ENCODE assay signal across 12 cellular contexts in the genomic region with DNA sequence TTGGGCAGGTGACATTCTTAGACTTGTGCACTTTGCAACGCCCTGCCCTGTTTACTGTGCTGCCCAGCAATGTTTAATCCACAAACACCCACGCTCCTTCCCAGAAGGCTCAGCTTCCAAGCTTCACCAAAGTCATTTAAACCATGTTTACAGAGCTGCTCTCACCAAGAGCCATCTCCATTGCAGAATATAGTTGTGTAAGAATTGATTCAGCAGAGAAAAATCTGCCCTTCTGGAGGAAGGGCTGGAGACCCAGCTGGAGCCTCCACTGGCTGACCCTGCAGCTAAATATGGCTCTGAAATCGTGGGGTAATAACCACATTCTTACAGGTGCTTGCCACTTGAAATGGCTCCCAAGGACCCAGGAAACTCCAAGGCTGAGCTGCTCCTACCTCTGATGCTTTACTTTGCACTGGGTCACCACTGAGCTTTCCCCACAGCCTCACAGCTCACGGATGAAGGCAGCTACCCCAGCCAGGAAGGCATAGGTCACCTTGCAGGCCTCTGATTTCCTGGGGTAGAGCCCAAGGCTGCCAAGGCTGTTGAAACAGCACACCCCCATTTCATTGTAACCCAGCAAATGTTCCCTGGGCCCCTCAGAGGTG. TPM values are rescaled to one million over a fixed set of nuclear protein-coding genes. Genes with fewer than 3 reads are reported as not detected.
DNase-seq lines count a peak whose midpoint lies in the region; ATAC-seq and TF ChIP-seq lines count a peak whose summit lies in the region.
"Had no signal": no experiment of that assay in that cellular context is flagged by ENCODE, and none has a peak within 500 bp of the region (broad histone marks: within the 10 kb centered on the region; RNA-seq: fewer than 3 reads in every experiment).

No MANE protein-coding gene starts in this region.

- H3K36me3 ChIP-seq in ascending aorta (peaks cover 38 to 60% of the 10 kb centered on the region in 2 donors), left lung (peaks cover 0 to 67% of the 10 kb centered on the region in 2 donors), thoracic aorta (peaks cover 27% of the 10 kb centered on the region)

- H3K4me1 Mint-ChIP-seq in activated CD4-positive, alpha-beta T cell treated with anti-CD3 and anti-CD28 coated beads, Interleukin-2, amount 10 ng/mL, durations not matched to agents 7 days and 5 days = peaks cover 79% of the 10 kb centered on the region

- TF ChIP-seq CTCF in ascending aorta (IDR thresholded peaks at IDR 0.05) (no peak), left lung (IDR thresholded peaks at IDR 0.05) (no peak), thoracic aorta (IDR thresholded peaks at IDR 0.05) (no peak)

- intact Hi-C loops in ascending aorta (cut with DNase I) (no loop called here), left lung (cut with DNase I) (no loop called here)

- CTCF ChIA-PET in activated CD4-positive, alpha-beta T cell treated with anti-CD3 and anti-CD28 coated beads, Interleukin-2, amount 10 ng/mL, durations not matched to agents 7 days and 5 days (lab: Charles Lee) = interaction anchor here (0.6 to 1.4 kb wide), 4 partner anchors 8 to 36 kb away, joined by 3 to 8 read pairs (median 4); no protein-coding TSS in a partner anchor

- H3K4me3 Mint-ChIP-seq in activated CD4-positive, alpha-beta T cell treated with anti-CD3 and anti-CD28 coated beads, Interleukin-2, amount 10 ng/mL, durations not matched to agents 7 days and 5 days = no peak overlapping the region
- H3K4me3 Mint-ChIP-seq: B cell, neural crest cell had no signal

- H3K9me3 ChIP-seq in ascending aorta (no peaks in the 10 kb centered on the region), left lung (no peaks in the 10 kb centered on the region), thoracic aorta (no peaks in the 10 kb centered on the region)

- POLR2A ChIA-PET in activated CD4-positive, alpha-beta T cell treated with anti-CD3 and anti-CD28 coated beads, Interleukin-2, amount 10 ng/mL, durations not matched to agents 7 days and 5 days (lab: Charles Lee) = no interaction called here

- H3K27ac Mint-ChIP-seq in activated CD4-positive, alpha-beta T cell treated with anti-CD3 and anti-CD28 coated beads, Interleukin-2, amount 10 ng/mL, durations not matched to agents 7 days and 5 days = peak overlapping the region; percentile 66
- H3K27ac Mint-ChIP-seq: B cell had no signal

- peak overlapping the region; percentile 43 to 54 for H3K27ac ChIP-seq in ascending aorta
- H3K27ac ChIP-seq in left lung = peak overlapping the region; percentile 75 to 96
- H3K27ac ChIP-seq in thoracic aorta = peak overlapping the region; percentile 39 to 46

- H3K4me1 ChIP-seq in ascending aorta = peaks cover 4 to 20% of the 10 kb centered on the region in 2 donors
- H3K4me1 ChIP-seq in left lung = peaks cover 31 to 99% of the 10 kb centered on the region in 2 donors
- H3K4me1 ChIP-seq in thoracic aorta (ENCODE audit: control insufficient read depth in 1 of 2, low read depth in 2 of 2) = peaks cover 18 to 44% of the 10 kb centered on the region in 2 donors

- no peak for DNase-seq in activated CD4-positive, alpha-beta T cell treated with anti-CD3 and anti-CD28 coated beads, Interleukin-2, amount 10 ng/mL, durations not matched to agents 7 days and 5 days
- no peak for DNase-seq in activated CD4-positive, alpha-beta T cell treated with anti-CD3 and anti-CD28 coated beads, Interleukin-2, amount 50 U/mL, for 4 hours
- DNase-seq in ascending aorta (ENCODE audit: low spot score in 2 of 2) (no peak), left lung (peak in 1 of 2 donors; percentile 70), thoracic aorta (ENCODE audit: low spot score) (no peak), retina (no peak), NCI-H1694 (lab: John Stamatoyannopoulos, UW) (no peak), DMS 273 (lab: John Stamatoyannopoulos, UW; ENCODE audit: unreplicated experiment) (no peak)
- DNase-seq: SHP77 had no signal

- H3K27me3 Mint-ChIP-seq in activated CD4-positive, alpha-beta T cell treated with anti-CD3 and anti-CD28 coated beads, Interleukin-2, amount 10 ng/mL, durations not matched to agents 7 days and 5 days = no peaks in the 10 kb centered on the region
- H3K27me3 Mint-ChIP-seq: B cell had no signal

- H3K4me3 ChIP-seq in ascending aorta = no peak overlapping the region
- no peak overlapping the region for H3K4me3 ChIP-seq in left lung
- no peak overlapping the region for H3K4me3 ChIP-seq in thoracic aorta

- H3K9me3 Mint-ChIP-seq in activated CD4-positive, alpha-beta T cell treated with anti-CD3 and anti-CD28 coated beads, Interleukin-2, amount 10 ng/mL, durations not matched to agents 7 days and 5 days = no peaks in the 10 kb centered on the region
- H3K9me3 Mint-ChIP-seq: neural crest cell had no signal

- H3K36me3 Mint-ChIP-seq in activated CD4-positive, alpha-beta T cell treated with anti-CD3 and anti-CD28 coated beads, Interleukin-2, amount 10 ng/mL, durations not matched to agents 7 days and 5 days (ENCODE audit: low read depth) = peaks cover 90% of the 10 kb centered on the region

- ATAC-seq in left lung (peak; percentile 87), thoracic aorta (ENCODE audit: insufficient number of reproducible peaks, low FRiP score, low read depth) (peak; percentile 5)

- no peaks in the 10 kb centered on the region for H3K27me3 ChIP-seq in ascending aorta
- no peaks in the 10 kb centered on the region for H3K27me3 ChIP-seq in left lung
- no peaks in the 10 kb centered on the region for H3K27me3 ChIP-seq in thoracic aorta (replicated peaks; ENCODE audit: insufficient read depth)

RNA-seq across cellular contexts. Expression of gene CAPN2, which starts 8.8 kb away (rescaled TPM):
- 100 to 1,000 TPM; 206 to 207 TPM for total RNA-seq in activated CD4-positive, alpha-beta T cell treated with anti-CD3 and anti-CD28 coated beads, Interleukin-2, amount 10 ng/mL, durations not matched to agents 7 days and 5 days
- total RNA-seq in ascending aorta (178 TPM), left lung (100 to 1,000 TPM; 350 to 434 TPM), thoracic aorta (100 to 1,000 TPM; 235 to 258 TPM)

RNA-seq across cellular contexts. Expression of gene CAPN8, which starts 55.6 kb away (rescaled TPM):
- not detected for total RNA-seq in activated CD4-positive, alpha-beta T cell treated with anti-CD3 and anti-CD28 coated beads, Interleukin-2, amount 10 ng/mL, durations not matched to agents 7 days and 5 days
- total RNA-seq in ascending aorta (not detected), left lung (10 to 100 TPM; 77.9 to 87.9 TPM), thoracic aorta (10 to 100 TPM in 1 of 2 donors, not detected in 1; 17.5 TPM)
- total RNA-seq: neural crest cell, subcutaneous adipose tissue had no signal

Comparison
In these comparisons a context has a peak if more than half of its experiments do, and no peak if none do; other contexts are left out.
1. RNA of gene CAPN8, which starts 55.6 kb away (total RNA-seq): 77.9 to 87.9 TPM in left lung; 17.5 TPM in thoracic aorta, not detected in activated CD4-positive, alpha-beta T cell treated with anti-CD3 and anti-CD28 coated beads, Interleukin-2, amount 10 ng/mL, durations not matched to agents 7 days and 5 days and not detected in ascending aorta (single experiment); every median in the first group is over 4 times any median in the second.
2. Peak in every context shown above with its lines, with median percentiles within 50 percentile points of each other: H3K27ac ChIP-seq.